Comparison of ENCODE assay signal across 8 cellular contexts in genomic region chr6:108260809-108261569, GRCh38. TPM values are rescaled to one million over a fixed set of nuclear protein-coding genes. Genes with fewer than 3 reads are reported as not detected.
DNase-seq lines count a peak whose midpoint lies in the region; ATAC-seq, FAIRE-seq and TF ChIP-seq lines count a peak whose summit lies in the region.

Gene SNX3, minus strand, starts transcription at chr6:108261040. Its CDS starts 119 bp downstream, at chr6:108260921.

- H2AFZ ChIP-seq in OCI-LY1 (ENCODE audit: low read length): no peak within 1 kb of the TSS

- no peak for FAIRE-seq in D721Med (lab: Jason Lieb, UNC)

- in situ Hi-C loops in endometrial microvascular endothelial cells (cut with HindIII; ENCODE audit: inconsistent ontology term, low pct_unique_long_range_greater_than_20kb, low sequenced_read_pairs): no loop called here

- H3K27me3 ChIP-seq in HUES48 (ENCODE audit: control insufficient read depth, insufficient read depth, low read length): no peaks in the 10 kb centered on the region
- H3K27me3 ChIP-seq in OCI-LY1 (ENCODE audit: insufficient read depth, low read length): no peaks in the 10 kb centered on the region

- no peaks in the 10 kb centered on the region for H4K20me1 ChIP-seq in OCI-LY1 (ENCODE audit: insufficient read depth, low read length)

- H3K9ac ChIP-seq in HUES48 (ENCODE audit: low read depth, low read length): peak within 1 kb of the TSS; percentile 85
- H3K9ac ChIP-seq in OCI-LY1 (ENCODE audit: low read length): peak within 1 kb of the TSS; percentile 82

- H3K4me2 ChIP-seq in OCI-LY1 (ENCODE audit: low read length): peak within 1 kb of the TSS; percentile 85

- H3K9me3 ChIP-seq in HUES48 (ENCODE audit: control insufficient read depth, insufficient read depth, low read length) (no peaks in the 10 kb centered on the region), OCI-LY1 (ENCODE audit: low read length) (no peaks in the 10 kb centered on the region), mesodermal cell (ENCODE audit: control insufficient read depth, low read length) (no peaks in the 10 kb centered on the region)

- peak; percentile 78 for DNase-seq in D721Med (ENCODE audit: insufficient read length, low spot score)
- peak; percentile 87 for DNase-seq in activated CD8-positive, alpha-beta memory T cell treated with anti-CD3 and anti-CD28 coated beads, Interleukin-2, amount 50 U/mL, for 4 hours
- DNase-seq in stimulated activated CD8-positive, alpha-beta memory T cell treated with anti-CD3 and anti-CD28 coated beads, Interleukin-15, amount 100 ng/mL, for 4 hours (ENCODE audit: low read depth in 2 of 2): peak; percentile 67 to 81

- peaks cover 8% of the 10 kb centered on the region; the same call in 1 of the 2 replicates for H3K4me1 ChIP-seq in HUES48 (ENCODE audit: control insufficient read depth, insufficient read depth, low read length)
- peaks cover 38% of the 10 kb centered on the region for H3K4me1 ChIP-seq in OCI-LY1 (ENCODE audit: insufficient read depth, low read length, severe bottlenecking)
- no peaks in the 10 kb centered on the region for H3K4me1 ChIP-seq in mesodermal cell (ENCODE audit: control insufficient read depth, insufficient read depth, low read length, poor library complexity, severe bottlenecking)

- peaks cover 34% of the 10 kb centered on the region for H3K79me2 ChIP-seq in OCI-LY1 (ENCODE audit: insufficient read depth, low read length)

- H3K9me2 ChIP-seq in OCI-LY1 (ENCODE audit: low read depth, low read length): no peaks in the 10 kb centered on the region

- H3K27ac ChIP-seq in HUES48 (ENCODE audit: low read depth, low read length) (peak within 1 kb of the TSS; percentile 94), OCI-LY1 (ENCODE audit: low read depth, low read length, poor library complexity, severe bottlenecking) (peak within 1 kb of the TSS; percentile 80), mesodermal cell (ENCODE audit: low read depth, low read length, severe bottlenecking) (peak within 1 kb of the TSS; percentile 94)

- H3K36me3 ChIP-seq in HUES48 (ENCODE audit: control insufficient read depth, insufficient read depth, low read length) (0 out of 2 replicates have a peak, but pooled peaks cover 4% of the 10 kb centered on the region), OCI-LY1 (ENCODE audit: insufficient read depth, low read length) (peaks cover 6% of the 10 kb centered on the region; the same call in 1 of the 2 replicates), mesodermal cell (ENCODE audit: control insufficient read depth, insufficient read depth, low read length) (peaks cover 29% of the 10 kb centered on the region)

- H3F3A ChIP-seq in OCI-LY1 (ENCODE audit: insufficient read depth, low read length): no peaks in the 10 kb centered on the region

- peak; percentile 88 for ATAC-seq in GM21390 (IDR thresholded peaks at IDR 0.05; ENCODE audit: unreplicated experiment)

- H3K4me3 ChIP-seq in HUES48 (ENCODE audit: low read depth, low read length) (peak within 1 kb of the TSS; percentile 89), OCI-LY1 (ENCODE audit: low read depth, low read length, poor library complexity, severe bottlenecking) (peak within 1 kb of the TSS; percentile 78), mesodermal cell (ENCODE audit: extremely low read depth, insufficient read depth, low read length, poor library complexity, severe bottlenecking) (peak within 1 kb of the TSS; percentile 100)

- 0% methylated on average over 48 to 70 of the region's 83 CpGs for WGBS in mesodermal cell (ENCODE audit: insufficient coverage in 2 of 2), 2 experiments

- TF ChIP-seq CTCF in D721Med (IDR thresholded peaks at IDR 0.05; ENCODE audit: insufficient read depth, missing control alignments) (no peak), OCI-LY1 (IDR thresholded peaks at IDR 0.05; ENCODE audit: low read length) (no peak)

RNA-seq across cellular contexts. Expression of gene SNX3, which starts in this region (rescaled TPM):
- 212 TPM for total RNA-seq in endometrial microvascular endothelial cells (ENCODE audit: inconsistent ontology term)
- polyA plus RNA-seq in mesodermal cell (2013, experiment 1 of 2): 271 TPM
- 308 TPM for polyA plus RNA-seq in mesodermal cell (2013, experiment 2 of 2)

Comparison
In these comparisons a context has a peak if more than half of its experiments do, and no peak if none do; other contexts are left out.
1. Peak in every context shown above with its lines: DNase-seq, ATAC-seq, H3K4me3 ChIP-seq and H3K27ac ChIP-seq.